8 cellular contexts compared by ENCODE assay signal in the genomic region with DNA sequence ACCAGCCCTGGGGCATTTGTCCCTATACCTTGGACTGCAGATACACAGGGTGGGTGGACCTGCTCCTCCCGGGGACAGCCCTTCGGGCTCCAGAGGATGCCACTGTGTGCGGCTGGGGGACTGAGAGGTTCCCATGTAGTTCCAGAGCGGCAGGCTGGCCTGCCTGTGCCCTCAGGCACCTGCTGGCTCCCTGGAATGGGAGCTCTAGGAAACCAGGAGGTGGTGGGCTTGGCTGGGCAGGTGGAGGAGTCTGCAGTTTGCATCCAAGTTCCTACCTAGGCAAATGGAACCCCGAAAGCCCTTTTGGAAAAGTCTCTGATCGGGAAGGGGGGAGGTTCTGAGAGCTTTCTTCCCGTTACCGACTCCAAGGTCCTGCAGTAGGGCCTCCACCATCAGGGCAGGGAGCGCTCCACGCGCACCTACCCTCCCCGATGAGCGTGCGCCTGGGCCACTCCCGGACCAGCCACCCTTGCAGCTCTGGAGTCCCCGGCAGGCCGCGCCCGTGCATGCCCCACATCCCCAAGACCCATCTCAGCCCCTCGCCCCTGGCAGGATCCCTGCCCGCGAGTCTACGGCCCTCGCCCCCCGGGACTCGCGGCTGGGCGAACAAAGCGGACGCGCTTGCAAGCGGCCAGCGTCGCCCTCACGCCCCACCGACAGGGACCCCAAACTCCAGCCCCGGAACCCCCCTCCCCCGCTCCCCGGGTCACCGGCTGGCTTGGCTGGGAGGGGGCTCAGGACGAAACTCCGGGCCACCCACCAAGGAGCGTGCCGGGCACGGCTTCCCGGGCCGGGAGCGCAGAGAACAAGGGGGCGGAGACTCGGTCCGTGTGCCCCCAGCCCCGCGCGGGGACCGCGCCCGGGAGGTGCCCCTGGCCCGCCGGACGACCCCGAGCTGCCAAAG.
DNase-seq lines count a peak whose midpoint lies in the region; ATAC-seq and TF ChIP-seq lines count a peak whose summit lies in the region.

No MANE protein-coding gene starts in this region.

- H3K36me3 Mint-ChIP-seq in stimulated activated naive CD8-positive, alpha-beta T cell treated with anti-CD3 and anti-CD28 coated beads, Interleukin-15, Interleukin-2, amounts not matched to agents 100 ng/mL and 50 ng/mL, for 24 hours (ENCODE audit: low read depth), result peaks cover 5% of the 10 kb centered on the region

- H3K9me3 ChIP-seq in subcutaneous abdominal adipose tissue (ENCODE audit: control insufficient read depth in 5 of 5, low read length in 5 of 5), result no peaks in the 10 kb centered on the region

- TF ChIP-seq CTCF in astrocyte of the cerebellum (IDR thresholded peaks at IDR 0.05; ENCODE audit: low read depth, low read length, missing control alignments), result no peak

- no peak overlapping the region for H3K9ac ChIP-seq in subcutaneous abdominal adipose tissue (ENCODE audit: low read length in 5 of 5)

- H3K9me3 Mint-ChIP-seq in stimulated activated naive CD8-positive, alpha-beta T cell treated with anti-CD3 and anti-CD28 coated beads, Interleukin-15, Interleukin-2, amounts not matched to agents 100 ng/mL and 50 ng/mL, for 24 hours, result peaks cover 3% of the 10 kb centered on the region

- DNase-seq in stimulated activated naive CD8-positive, alpha-beta T cell treated with anti-CD3 and anti-CD28 coated beads, Interleukin-15, Interleukin-2, amounts not matched to agents 100 U/mL and 50 U/mL, for 24 hours, result no peak
- DNase-seq in astrocyte of the cerebellum (ENCODE audit: low read depth) (no peak), islet precursor cell (peak; percentile 70), OCI-M1 (lab: John Stamatoyannopoulos, UW) (no peak), HPDE6-E6E7 (ENCODE audit: extremely low spot score) (no peak)

- peak overlapping the region; percentile 63 for H3K4me3 Mint-ChIP-seq in stimulated activated naive CD8-positive, alpha-beta T cell treated with anti-CD3 and anti-CD28 coated beads, Interleukin-15, Interleukin-2, amounts not matched to agents 100 ng/mL and 50 ng/mL, for 24 hours

- ATAC-seq in stimulated activated naive CD8-positive, alpha-beta T cell treated with anti-CD3 and anti-CD28 coated beads, Interleukin-15, Interleukin-2, amounts not matched to agents 100 U/mL and 50 U/mL, for 24 hours, result no peak
- no peak for ATAC-seq in GM21786 (IDR thresholded peaks at IDR 0.05; ENCODE audit: unreplicated experiment)

- H3K27ac Mint-ChIP-seq in stimulated activated naive CD8-positive, alpha-beta T cell treated with anti-CD3 and anti-CD28 coated beads, Interleukin-15, Interleukin-2, amounts not matched to agents 100 ng/mL and 50 ng/mL, for 24 hours, result no peak overlapping the region

- H3K27me3 Mint-ChIP-seq in stimulated activated naive CD8-positive, alpha-beta T cell treated with anti-CD3 and anti-CD28 coated beads, Interleukin-15, Interleukin-2, amounts not matched to agents 100 ng/mL and 50 ng/mL, for 24 hours, result peaks cover 6% of the 10 kb centered on the region

- no peak overlapping the region for H3K27ac ChIP-seq in subcutaneous abdominal adipose tissue (ENCODE audit: low read depth, low read length)

- peaks cover 25% of the 10 kb centered on the region for H3K4me1 Mint-ChIP-seq in stimulated activated naive CD8-positive, alpha-beta T cell treated with anti-CD3 and anti-CD28 coated beads, Interleukin-15, Interleukin-2, amounts not matched to agents 100 ng/mL and 50 ng/mL, for 24 hours (ENCODE audit: low read depth)

- peaks cover 0 to 3% (median 0%) of the 10 kb centered on the region in 5 donors for H3K27me3 ChIP-seq in subcutaneous abdominal adipose tissue (ENCODE audit: control insufficient read depth in 5 of 5, insufficient read depth in 4 of 5, low read length in 5 of 5)

- no peaks in the 10 kb centered on the region for H3K36me3 ChIP-seq in subcutaneous abdominal adipose tissue (ENCODE audit: control insufficient read depth in 5 of 5, insufficient read depth in 5 of 5, low read length in 5 of 5)

- in situ Hi-C loops in astrocyte of the cerebellum (cut with HindIII; ENCODE audit: low sequenced_read_pairs), result no loop called here

- H3K4me3 ChIP-seq in astrocyte of the cerebellum (ENCODE audit: low read depth, low read length) (peak overlapping the region; percentile 57), subcutaneous abdominal adipose tissue (ENCODE audit: low read depth in 1 of 5, low read length in 5 of 5) (peak overlapping the region in 4 of 5 donors; percentile 42 to 67 (median 54))

- H3K4me1 ChIP-seq in subcutaneous abdominal adipose tissue (ENCODE audit: control insufficient read depth in 5 of 5, insufficient read depth in 5 of 5, low read length in 5 of 5), result peaks cover 4 to 32% (median 23%) of the 10 kb centered on the region in 5 donors
